In genomic region chr17:40417258-40417608, GRCh38 we compare ENCODE assay signal across 1 cellular context.
A peak's percentile ranks its signal among the peaks of the same experiment; 100 is the strongest.
TF ChIP-seq lines count a peak whose summit lies in the region.

No MANE protein-coding gene starts in this region.

TF ChIP-seq in HEK293, 187 proteins besides CTCF, POLR2A, EP300 and RAD21 (continued from another document):
- TF ChIP-seq ZNF362 (tag by site-specific recombination; IDR thresholded peaks at IDR 0.05) (no peak), KLF8 (tag by site-specific recombination; IDR thresholded peaks at IDR 0.05) (no peak), ZNF398 (tag by site-specific recombination; IDR thresholded peaks at IDR 0.05) (no peak), ZNF146 (tag by site-specific recombination; IDR thresholded peaks at IDR 0.05) (no peak), ZNF280D (tag by site-specific recombination; IDR thresholded peaks at IDR 0.05) (no peak), ZNF24 (tag by site-specific recombination; IDR thresholded peaks at IDR 0.05) (no peak), HOXA7 (CRISPR knock-in tag; IDR thresholded peaks at IDR 0.05; ENCODE audit: borderline replicate concordance) (no peak), ZNF843 (tag by site-specific recombination; IDR thresholded peaks at IDR 0.05) (no peak), ZNF23 (tag by site-specific recombination; IDR thresholded peaks at IDR 0.05; ENCODE audit: borderline replicate concordance) (no peak), PRDM2 (tag by site-specific recombination; IDR thresholded peaks at IDR 0.05; ENCODE audit: borderline replicate concordance) (no peak), PRDM6 (tag by site-specific recombination; IDR thresholded peaks at IDR 0.05) (no peak), KLF10 (tag by site-specific recombination; IDR thresholded peaks at IDR 0.05) (no peak), SETDB1 (IDR thresholded peaks at IDR 0.05; ENCODE audit: insufficient read length, low read length) (no peak), PRDM10 (tag by site-specific recombination; IDR thresholded peaks at IDR 0.05) (peak; percentile 6; the same call in 1 of the 2 replicates), ZNF292 (tag by site-specific recombination; IDR thresholded peaks at IDR 0.05; ENCODE audit: borderline replicate concordance, low read depth) (no peak), ZNF660 (tag by site-specific recombination; IDR thresholded peaks at IDR 0.05) (0 out of 2 replicates have a peak, but pooled peaks have one; percentile 11), ZBTB20 (tag by site-specific recombination; IDR thresholded peaks at IDR 0.05) (peak; percentile 96), AEBP2 (tag by site-specific recombination; IDR thresholded peaks at IDR 0.05; ENCODE audit: borderline replicate concordance) (no peak), ZNF785 (tag by site-specific recombination; IDR thresholded peaks at IDR 0.05) (no peak), ZNF571 (tag by site-specific recombination; IDR thresholded peaks at IDR 0.05) (no peak), HOXC10 (CRISPR knock-in tag; IDR thresholded peaks at IDR 0.05) (no peak), ZNF600 (tag by site-specific recombination; IDR thresholded peaks at IDR 0.05) (peak; percentile 42; the same call in 1 of the 2 replicates), ZEB2 (tag by site-specific recombination; IDR thresholded peaks at IDR 0.05) (no peak), GLI2 (tag by site-specific recombination; IDR thresholded peaks at IDR 0.05; ENCODE audit: borderline replicate concordance, low read depth) (no peak), ZNF664 (tag by site-specific recombination; IDR thresholded peaks at IDR 0.05) (no peak), SP3 (tag by site-specific recombination; IDR thresholded peaks at IDR 0.05) (no peak), ZNF324 (tag by site-specific recombination; IDR thresholded peaks at IDR 0.05) (no peak), ZNF473 (tag by site-specific recombination; IDR thresholded peaks at IDR 0.05) (no peak), ZNF513 (tag by site-specific recombination; IDR thresholded peaks at IDR 0.05) (no peak), ZSCAN5A (tag by site-specific recombination; IDR thresholded peaks at IDR 0.05) (no peak), ZNF157 (tag by site-specific recombination; IDR thresholded peaks at IDR 0.05) (no peak), ZFHX2 (tag by site-specific recombination; conservative IDR thresholded peaks at IDR 0.05) (no peak)
